30 cellular contexts compared by ENCODE assay signal in the genomic region with DNA sequence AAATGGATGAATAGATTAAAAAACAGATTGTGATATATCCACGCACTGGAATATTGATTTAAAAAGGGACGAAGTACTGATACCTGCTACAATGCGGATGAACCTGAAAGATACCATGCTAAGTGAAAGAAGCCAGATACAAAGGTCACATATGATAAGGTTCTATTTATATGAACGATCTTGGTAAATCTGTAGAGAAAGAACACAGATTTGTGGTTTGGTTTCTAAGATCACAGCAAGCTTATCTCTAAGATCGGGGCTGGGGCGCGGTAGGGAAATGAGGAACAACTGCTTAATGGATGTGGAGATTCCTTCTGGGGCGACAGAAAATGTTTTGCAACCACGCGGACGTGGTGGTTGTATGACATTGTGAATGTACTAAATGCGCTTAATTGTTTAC.
A peak's percentile ranks its signal among the peaks of the same experiment; 100 is the strongest.
DNase-seq lines count a peak whose midpoint lies in the region; ATAC-seq and TF ChIP-seq lines count a peak whose summit lies in the region.
"Had no signal": no experiment of that assay in that cellular context is flagged by ENCODE, and none has a peak within 500 bp of the region (broad histone marks: within the 10 kb centered on the region; RNA-seq: fewer than 3 reads in every experiment).

No MANE protein-coding gene starts in this region.

- no peaks in the 10 kb centered on the region for H3K36me3 ChIP-seq in endodermal cell (ENCODE audit: control insufficient read depth, insufficient read depth, low read length)
- H3K36me3 ChIP-seq: esophagus muscularis mucosa, MG63, neural progenitor cell, sigmoid colon, SJSA1 had no signal

- H3K36me3 Mint-ChIP-seq in endodermal cell (ENCODE audit: low read depth): peaks cover 8% of the 10 kb centered on the region
- H3K36me3 Mint-ChIP-seq: activated naive CD4-positive, alpha-beta T cell treated with anti-CD3 and anti-CD28 coated beads, Interleukin-2, amount 50 U/mL, for 72 hours; CD4-positive, alpha-beta memory T cell had no signal

- TF ChIP-seq CTCF in endodermal cell (conservative IDR thresholded peaks at IDR 0.05): no peak

- H3K4me1 ChIP-seq in endodermal cell (ENCODE audit: control insufficient read depth, insufficient read depth, low read length): peaks cover 11% of the 10 kb centered on the region
- H3K4me1 ChIP-seq: parathyroid adenoma, sigmoid colon had no signal

- H3K9me3 Mint-ChIP-seq in endodermal cell: no peaks in the 10 kb centered on the region
- H3K9me3 Mint-ChIP-seq: activated naive CD4-positive, alpha-beta T cell treated with anti-CD3 and anti-CD28 coated beads, Interleukin-2, amount 50 U/mL, for 72 hours; CD4-positive, alpha-beta memory T cell; effector memory CD8-positive, alpha-beta T cell; GM23338; T-helper 1 cell treated with Interleukin-12 subunit alpha and Interleukin-12 subunit beta and Interleukin-4 antibody, amounts not matched to agents 30 μg/mL and 1 μg/mL, for 36 hours had no signal

- no peak overlapping the region for H3K4me3 ChIP-seq in endodermal cell (ENCODE audit: low read length)
- H3K4me3 ChIP-seq: coronary artery, GM23338, MG63, neural progenitor cell, sigmoid colon had no signal

- WGBS in endodermal cell (ENCODE audit: insufficient coverage in 1 of 2, insufficient read length in 1 of 2), 2 experiments: 87 to 88% methylated on average over 9 to 12 of the region's 12 CpGs

- H3K27me3 Mint-ChIP-seq in endodermal cell (ENCODE audit: insufficient read depth): peaks cover 1% of the 10 kb centered on the region

- no peak overlapping the region for H3K4me3 Mint-ChIP-seq in endodermal cell
- H3K4me3 Mint-ChIP-seq: effector memory CD8-positive, alpha-beta T cell; GM23338; neural progenitor cell; T-helper 1 cell treated with Interleukin-12 subunit alpha and Interleukin-12 subunit beta and Interleukin-4 antibody, amounts not matched to agents 30 μg/mL and 1 μg/mL, for 36 hours had no signal

- peaks cover 54% of the 10 kb centered on the region for H3K4me1 Mint-ChIP-seq in endodermal cell

- no peaks in the 10 kb centered on the region for H3K9me3 ChIP-seq in endodermal cell (ENCODE audit: control insufficient read depth, low read length)
- H3K9me3 ChIP-seq: esophagus muscularis mucosa, MG63, sigmoid colon, SJSA1 had no signal

- no peak overlapping the region for H3K9ac ChIP-seq in endodermal cell (ENCODE audit: extremely low read depth, low read length, poor library complexity, severe bottlenecking)
- H3K9ac ChIP-seq: neural progenitor cell, parathyroid adenoma had no signal

- no peaks in the 10 kb centered on the region for H3K27me3 ChIP-seq in endodermal cell (ENCODE audit: control insufficient read depth, insufficient read depth, low read length, poor library complexity, severe bottlenecking)
- H3K27me3 ChIP-seq: esophagus muscularis mucosa, MG63, neural progenitor cell, sigmoid colon, SJSA1 had no signal

- DNase-seq in SIG-M5 treated with dmso at 0.1 percent for 504 hours (lab: John Stamatoyannopoulos, UW; ENCODE audit: unreplicated experiment) (peak; percentile 32), SIG-M5 (lab: John Stamatoyannopoulos, UW) (no peak), SK-N-DZ (ENCODE audit: low spot score) (peak; percentile 53), endodermal cell (peak; percentile 29), superior temporal gyrus (ENCODE audit: extremely low spot score) (peak; percentile 19), cerebellum (ENCODE audit: low spot score) (no peak)
- DNase-seq: 8988T; activated T-cell treated with anti-CD3 and anti-CD28 coated beads for 4 hours; CD4-positive, alpha-beta memory T cell; effector memory CD8-positive, alpha-beta T cell; EL; foreskin melanocyte; left cardiac atrium; MG63; NCI-H1694; NCI-H2171; NCI-H510A; NK-92 treated with Interleukin-12 subunit alpha and Interleukin-12 subunit beta, amount 100 ng/mL, for 24 hours; sigmoid colon; stimulated activated naive CD4-positive, alpha-beta T cell treated with Interleukin-2 at 50 U/mL for 16 hours had no signal

- no peak for ATAC-seq in HG03439 (IDR thresholded peaks at IDR 0.05; ENCODE audit: unreplicated experiment)
- ATAC-seq in HG02610 (IDR thresholded peaks at IDR 0.05; ENCODE audit: unreplicated experiment): no peak
- ATAC-seq: activated naive CD4-positive, alpha-beta T cell treated with anti-CD3 and anti-CD28 coated beads, Interleukin-2, amount 50 U/mL, for 72 hours; effector memory CD8-positive, alpha-beta T cell; GM23338; left cardiac atrium had no signal

- no peak overlapping the region for H3K27ac ChIP-seq in endodermal cell (ENCODE audit: low read depth, low read length)
- H3K27ac ChIP-seq: coronary artery, esophagus muscularis mucosa, neural progenitor cell, parathyroid adenoma, SJSA1 had no signal

- H3K27ac Mint-ChIP-seq in endodermal cell: no peak overlapping the region
- H3K27ac Mint-ChIP-seq: activated naive CD4-positive, alpha-beta T cell treated with anti-CD3 and anti-CD28 coated beads, Interleukin-2, amount 50 U/mL, for 72 hours; CD4-positive, alpha-beta memory T cell; effector memory CD8-positive, alpha-beta T cell; neural progenitor cell; T-helper 1 cell treated with Interleukin-12 subunit alpha and Interleukin-12 subunit beta and Interleukin-4 antibody, amounts not matched to agents 30 μg/mL and 1 μg/mL, for 36 hours had no signal

Comparison
In these comparisons a context has a peak if more than half of its experiments do, and no peak if none do; other contexts are left out.
1. DNase-seq: peak in SIG-M5 treated with dmso at 0.1 percent for 504 hours (single experiment), SK-N-DZ (single experiment), endodermal cell (single experiment) and superior temporal gyrus (single experiment); none in SIG-M5 (single experiment) and cerebellum (single experiment).